In the genomic region with DNA sequence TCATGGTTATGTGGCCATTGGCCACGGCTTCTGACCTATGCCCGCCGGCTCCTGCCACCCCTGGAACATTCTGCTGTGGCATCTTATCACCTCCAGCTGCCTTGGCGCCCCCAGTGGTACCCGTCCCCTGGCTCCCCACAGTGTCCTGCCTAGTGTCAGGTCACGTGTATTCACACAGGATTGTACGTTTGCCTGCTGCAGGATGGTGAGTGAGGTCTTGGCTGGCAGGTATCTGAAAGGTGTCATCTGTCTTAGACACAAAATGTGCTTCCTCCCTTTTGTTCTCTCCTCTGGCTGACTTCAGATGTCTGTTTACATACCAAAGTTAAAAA, we compare ENCODE assay signal across 7 cellular contexts. TPM values are rescaled to one million over a fixed set of nuclear protein-coding genes. Genes with fewer than 3 reads are reported as not detected.
DNase-seq lines count a peak whose midpoint lies in the region; ATAC-seq and TF ChIP-seq lines count a peak whose summit lies in the region.

No MANE protein-coding gene starts in this region.

- no peak for TF ChIP-seq POLR2A in IMR-90 (IDR thresholded peaks at IDR 0.05; ENCODE audit: low read depth, low read length)

- POLR2A ChIA-PET in IMR-90 (lab: Charles Lee; ENCODE audit: unreplicated experiment) = no interaction called here

- no peak for TF ChIP-seq RAD21 in IMR-90 (IDR thresholded peaks at IDR 0.05; ENCODE audit: low read length)

- in situ Hi-C loops in IMR-90 (cut with MboI; ENCODE audit: low sequenced_read_pairs) = no loop called here

- H3K9ac ChIP-seq in IMR-90 (ENCODE audit: low read depth, low read length) = no peak overlapping the region
- peak overlapping the region; percentile 29 for H3K9ac ChIP-seq in smooth muscle cell (ENCODE audit: low read depth)

- H3K79me2 ChIP-seq in smooth muscle cell (ENCODE audit: low read depth) = no peaks in the 10 kb centered on the region

- ATAC-seq in IMR-90 (ENCODE audit: low read depth) (no peak), left ventricle myocardium superior (peak; percentile 25), HG03095 (IDR thresholded peaks at IDR 0.05; ENCODE audit: unreplicated experiment) (no peak)
- no peak for ATAC-seq in activated naive CD4-positive, alpha-beta T cell treated with anti-CD3 and anti-CD28 coated beads, Interleukin-2, amount 50 U/mL, for 72 hours

- H2AK5ac ChIP-seq in IMR-90 (ENCODE audit: low read depth, low read length) = peak overlapping the region; percentile 5; the same call in 1 of the 2 replicates

- no peak overlapping the region for H4K5ac ChIP-seq in IMR-90 (ENCODE audit: low read depth, low read length)

- WGBS in IMR-90 (ENCODE audit: extremely low coverage in 2 of 2, insufficient read length in 1 of 2), 2 experiments = 81% methylated on average over 5 of the region's 7 CpGs; no CpG with 5 or more reads in 1 of the 2 experiments
- WGBS in smooth muscle cell (ENCODE audit: low lambda C conversion rate) = 99% methylated on average over 7 of the region's 7 CpGs

- TF ChIP-seq CTCF in IMR-90 (conservative IDR thresholded peaks at IDR 0.05; ENCODE audit: low read depth, low read length) (no peak), smooth muscle cell (IDR thresholded peaks at IDR 0.05; ENCODE audit: borderline replicate concordance, insufficient read depth, poor library complexity, severe bottlenecking) (no peak)

- H2BK15ac ChIP-seq in IMR-90 (ENCODE audit: low read depth, low read length) = no peak overlapping the region

- H3K27ac ChIP-seq in IMR-90 (ENCODE audit: insufficient read depth, low read length) (peak overlapping the region; percentile 83; the same call in 1 of the 2 replicates), smooth muscle cell (ENCODE audit: low read depth) (peak overlapping the region; percentile 95)

- no peak overlapping the region for H3K56ac ChIP-seq in IMR-90 (ENCODE audit: extremely low read depth, insufficient read depth, low read length)

- peaks cover 9 to 22% of the 10 kb centered on the region in 2 experiments; a peak in 3 of 4 replicates for H3K79me1 ChIP-seq in IMR-90 (ENCODE audit: low read depth in 1 of 2, low read length in 2 of 2)

- H3K4ac ChIP-seq in IMR-90 (ENCODE audit: low read depth, low read length) = 0 out of 2 replicates have a peak overlapping the region, but pooled peaks have one; percentile 20

- peaks cover 28% of the 10 kb centered on the region for H4K20me1 ChIP-seq in IMR-90 (ENCODE audit: insufficient read depth, low read length)
- no peaks in the 10 kb centered on the region for H4K20me1 ChIP-seq in smooth muscle cell (ENCODE audit: low read depth)

- intact Hi-C loops in IMR-90 (cut with micrococcal nuclease) (no loop called here), left ventricle myocardium superior (cut with micrococcal nuclease) (no loop called here)

- H3K9me1 ChIP-seq in IMR-90 (ENCODE audit: insufficient read depth, low read length) = 0 out of 2 replicates have a peak, but pooled peaks cover 3% of the 10 kb centered on the region

- no peak overlapping the region for H3K4me3 ChIP-seq in IMR-90 (ENCODE audit: insufficient read depth, low read depth, low read length)
- H3K4me3 ChIP-seq in smooth muscle cell = no peak overlapping the region

- H2AK9ac ChIP-seq in IMR-90 (replicated peaks; ENCODE audit: low read depth, low read length, poor library complexity) = no peak overlapping the region

- no peaks in the 10 kb centered on the region for H3K27me3 ChIP-seq in IMR-90 (ENCODE audit: control insufficient read depth, insufficient read depth, low read length)
- H3K27me3 ChIP-seq in smooth muscle cell (ENCODE audit: low read depth) = no peaks in the 10 kb centered on the region

- peak overlapping the region; percentile 93 to 98 for H3K27ac Mint-ChIP-seq in activated naive CD4-positive, alpha-beta T cell treated with anti-CD3 and anti-CD28 coated beads, Interleukin-2, amount 50 U/mL, for 72 hours

- H2AFZ ChIP-seq in IMR-90 (replicated peaks; ENCODE audit: low read length, poor library complexity) (peak overlapping the region; percentile 59), smooth muscle cell (ENCODE audit: low read depth) (no peak overlapping the region)

- BruUV-seq in IMR-90 (replicated peaks; lab: Mats Ljungman, UMichigan) = no TSS peak

- H3K36me3 ChIP-seq in IMR-90 (ENCODE audit: control insufficient read depth, insufficient read depth, low read length) = peaks cover 46% of the 10 kb centered on the region
- H3K36me3 ChIP-seq in smooth muscle cell (ENCODE audit: low read depth) = peaks cover 10% of the 10 kb centered on the region

- peaks cover 5 to 13% of the 10 kb centered on the region in 2 donors for H3K9me3 Mint-ChIP-seq in activated naive CD4-positive, alpha-beta T cell treated with anti-CD3 and anti-CD28 coated beads, Interleukin-2, amount 50 U/mL, for 72 hours

- H3K14ac ChIP-seq in IMR-90 (replicated peaks; ENCODE audit: low read depth, low read length) = no peak overlapping the region

- peaks cover 47% of the 10 kb centered on the region for H3F3A ChIP-seq in smooth muscle cell (ENCODE audit: low read depth)

- no peaks in the 10 kb centered on the region for H3K4me1 ChIP-seq in IMR-90 (ENCODE audit: control insufficient read depth, insufficient read depth, low read length)
- H3K4me1 ChIP-seq in smooth muscle cell (ENCODE audit: low read depth) = no peaks in the 10 kb centered on the region

- H3K9me3 ChIP-seq in IMR-90 (ENCODE audit: control insufficient read depth, insufficient read depth, low read length) (peaks cover 21% of the 10 kb centered on the region), smooth muscle cell (replicated peaks; ENCODE audit: low read depth) (no peaks in the 10 kb centered on the region)

- peak overlapping the region; percentile 95 for H2BK5ac ChIP-seq in IMR-90 (ENCODE audit: low read depth, low read length, poor library complexity, severe bottlenecking)

- H3K23ac ChIP-seq in IMR-90 (ENCODE audit: low read depth, low read length) = no peak overlapping the region

- no peak for DNase-seq in IMR-90
- no peak for DNase-seq in activated naive CD4-positive, alpha-beta T cell treated with anti-CD3 and anti-CD28 coated beads, Interleukin-2, amount 50 U/mL, for 72 hours (ENCODE audit: low spot score in 2 of 2)
- no peak for DNase-seq in left ventricle myocardium superior
- no peak for DNase-seq in smooth muscle cell (lab: John Stamatoyannopoulos, UW; ENCODE audit: unreplicated experiment)
- DNase-seq in activated CD8-positive, alpha-beta memory T cell treated with anti-CD3 and anti-CD28 coated beads, Interleukin-2, amount 50 U/mL, for 48 hours = no peak
- DNase-seq in effector CD8-positive, alpha-beta T cell (lab: John Stamatoyannopoulos, UW) = no peak

- no peak overlapping the region for H4K91ac ChIP-seq in IMR-90 (ENCODE audit: insufficient read depth, low read depth, low read length)

- peaks cover 39 to 56% of the 10 kb centered on the region in 2 donors for H3K36me3 Mint-ChIP-seq in activated naive CD4-positive, alpha-beta T cell treated with anti-CD3 and anti-CD28 coated beads, Interleukin-2, amount 50 U/mL, for 72 hours

- dilution Hi-C loops in IMR-90 (cut with HindIII; ENCODE audit: low sequenced_read_pairs, unreplicated experiment) = no loop called here

- H4K8ac ChIP-seq in IMR-90 (ENCODE audit: low read depth in 2 of 2, low read length in 2 of 2) = no peak overlapping the region

- CTCF ChIA-PET in IMR-90 (lab: Yijun Ruan, JAX) = no interaction called here

- H2BK20ac ChIP-seq in IMR-90 (ENCODE audit: low read depth, low read length) = no peak overlapping the region

- peak overlapping the region; percentile 46; the same call in 1 of the 2 replicates for H3K18ac ChIP-seq in IMR-90 (ENCODE audit: low read depth, low read length)

- H3K4me2 ChIP-seq in IMR-90 (ENCODE audit: low read depth, low read length) = no peak overlapping the region
- H3K4me2 ChIP-seq in smooth muscle cell = no peak overlapping the region

- no peak overlapping the region for H2BK120ac ChIP-seq in IMR-90 (ENCODE audit: low read depth, low read length)

TF ChIP-seq in IMR-90, 13 proteins besides CTCF, POLR2A, EP300 and RAD21:
- TF ChIP-seq, protein P1, sequence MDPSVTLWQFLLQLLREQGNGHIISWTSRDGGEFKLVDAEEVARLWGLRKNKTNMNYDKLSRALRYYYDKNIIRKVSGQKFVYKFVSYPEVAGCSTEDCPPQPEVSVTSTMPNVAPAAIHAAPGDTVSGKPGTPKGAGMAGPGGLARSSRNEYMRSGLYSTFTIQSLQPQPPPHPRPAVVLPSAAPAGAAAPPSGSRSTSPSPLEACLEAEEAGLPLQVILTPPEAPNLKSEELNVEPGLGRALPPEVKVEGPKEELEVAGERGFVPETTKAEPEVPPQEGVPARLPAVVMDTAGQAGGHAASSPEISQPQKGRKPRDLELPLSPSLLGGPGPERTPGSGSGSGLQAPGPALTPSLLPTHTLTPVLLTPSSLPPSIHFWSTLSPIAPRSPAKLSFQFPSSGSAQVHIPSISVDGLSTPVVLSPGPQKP (IDR thresholded peaks at IDR 0.05; ENCODE audit: borderline replicate concordance, low read depth, low read length) = no peak
- TF ChIP-seq MXI1 (IDR thresholded peaks at IDR 0.05; ENCODE audit: borderline replicate concordance, low read depth, low read length) = no peak
- no peak for TF ChIP-seq FOS (IDR thresholded peaks at IDR 0.05; ENCODE audit: low read depth, low read length)
- no peak for TF ChIP-seq RCOR1 (IDR thresholded peaks at IDR 0.05; ENCODE audit: insufficient replicate concordance, low read length)
- no peak for TF ChIP-seq BHLHE40 (IDR thresholded peaks at IDR 0.05; ENCODE audit: low read depth, low read length)
- no peak for TF ChIP-seq CEBPB (IDR thresholded peaks at IDR 0.05; ENCODE audit: low read depth, low read length)
- no peak for TF ChIP-seq MAFK (IDR thresholded peaks at IDR 0.05; ENCODE audit: low read depth, low read length)

RNA-seq across cellular contexts. Expression of a gene that starts 24.9 kb away (rescaled TPM):
- total RNA-seq in IMR-90 (2012; rRNA removed) (3.1 and 3.4 TPM in 2 replicates), left ventricle myocardium superior (6.3 TPM), smooth muscle cell (3.5 and 3.8 TPM in 2 replicates)
- polyA plus RNA-seq in IMR-90 (2012; rRNA removed) (23.0 and 26.2 TPM in 2 replicates), smooth muscle cell (3.3 and 7.0 TPM in 2 replicates)
- polyA plus RNA-seq in IMR-90 (2012; cell fraction: cytosol; rRNA removed) = 14.9 and 31.6 TPM in 2 replicates
- 11.1 and 18.7 TPM in 2 replicates for polyA plus RNA-seq in IMR-90 (2012; cell fraction: nucleus; rRNA removed; ENCODE audit: low replicate concordance)
- total RNA-seq in activated naive CD4-positive, alpha-beta T cell treated with anti-CD3 and anti-CD28 coated beads, Interleukin-2, amount 50 U/mL, for 72 hours = 1 to 10 TPM in 1 of 2 donors, under 1 TPM in 1; 0.50 to 1.1 TPM

RNA-seq across cellular contexts. Expression of a gene that starts 45.8 kb away (rescaled TPM):
- total RNA-seq in IMR-90 (2012; rRNA removed) (129 and 134 TPM in 2 replicates), left ventricle myocardium superior (53.2 TPM), smooth muscle cell (63.6 and 85.3 TPM in 2 replicates)
- polyA plus RNA-seq in IMR-90 (2012; rRNA removed) (141 and 160 TPM in 2 replicates), smooth muscle cell (93.7 and 97.0 TPM in 2 replicates)
- 177 and 213 TPM in 2 replicates for polyA plus RNA-seq in IMR-90 (2012; cell fraction: cytosol; rRNA removed)
- polyA plus RNA-seq in IMR-90 (2012; cell fraction: nucleus; rRNA removed; ENCODE audit: low replicate concordance) = 286 and 445 TPM in 2 replicates
- total RNA-seq in activated naive CD4-positive, alpha-beta T cell treated with anti-CD3 and anti-CD28 coated beads, Interleukin-2, amount 50 U/mL, for 72 hours = 10 to 100 TPM in 1 of 2 donors, 1 to 10 TPM in 1; 5.1 to 22.8 TPM
